Comparison of ENCODE assay signal across 9 cellular contexts in the genomic region with DNA sequence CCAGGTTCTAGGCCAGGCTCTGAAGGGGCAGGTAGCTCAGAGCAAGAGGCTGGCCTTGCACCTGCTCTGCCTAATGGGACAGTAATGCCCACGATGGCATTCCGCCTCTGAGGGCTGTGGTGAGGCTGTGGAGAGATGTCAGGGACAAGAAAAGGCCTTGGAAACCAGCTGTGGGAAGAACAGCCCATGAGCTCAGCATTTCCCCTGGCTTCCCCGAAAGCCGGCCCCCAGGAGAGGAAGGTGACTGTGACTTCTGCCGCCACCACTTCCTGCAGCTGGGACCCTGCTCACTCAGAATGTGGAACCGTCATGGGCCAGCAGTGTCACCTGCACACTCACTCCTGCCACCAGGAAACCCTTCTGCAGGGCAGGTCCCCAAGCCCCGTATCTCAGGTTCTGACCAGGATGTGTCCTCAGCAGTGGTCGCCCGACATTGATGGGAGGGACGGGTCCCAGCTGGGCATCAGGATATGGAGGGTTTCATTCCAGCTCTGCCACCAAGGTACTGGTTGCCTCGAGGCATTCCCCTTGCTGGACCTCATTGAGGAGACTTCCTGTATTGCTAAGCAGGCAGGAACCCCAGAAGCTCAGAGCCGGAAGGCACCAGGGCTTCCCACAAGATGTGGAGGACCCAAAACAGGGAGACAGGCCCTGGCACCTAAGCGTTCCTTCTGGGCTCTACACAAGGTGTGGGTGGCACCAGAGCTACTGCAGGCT. TPM values are rescaled to one million over a fixed set of nuclear protein-coding genes. Genes with fewer than 3 reads are reported as not detected.
A peak's percentile ranks its signal among the peaks of the same experiment; 100 is the strongest.
DNase-seq lines count a peak whose midpoint lies in the region; ATAC-seq and TF ChIP-seq lines count a peak whose summit lies in the region.
"Had no signal": no experiment of that assay in that cellular context is flagged by ENCODE, and none has a peak within 500 bp of the region (broad histone marks: within the 10 kb centered on the region; RNA-seq: fewer than 3 reads in every experiment).

No MANE protein-coding gene starts in this region.

- POLR2A ChIA-PET in A673 (lab: Charles Lee; ENCODE audit: low non-redundant PET), result no interaction called here

- peak in 1 of 6 experiments; percentile 8 for TF ChIP-seq CTCF in Peyer's patch (IDR thresholded peaks at IDR 0.05)
- no peak for TF ChIP-seq CTCF in A673 (conservative IDR thresholded peaks at IDR 0.05; ENCODE audit: low read depth, low read length)

- ATAC-seq in Right ventricle myocardium superior (ENCODE audit: poor library complexity) (peak; percentile 20), Right ventricle myocardium inferior (no peak)

- peak overlapping the region; percentile 36 to 83 (median 64) for H3K27ac ChIP-seq in Peyer's patch
- H3K27ac ChIP-seq in A673 (ENCODE audit: low read depth, low read length, poor library complexity, severe bottlenecking), result no peak overlapping the region

- intact Hi-C loops in Right ventricle myocardium superior (cut with DNase I), result no loop called here
- intact Hi-C loops in Right ventricle myocardium inferior (cut with DNase I), result no loop called here
- intact Hi-C loops in A673 (cut with micrococcal nuclease; ENCODE audit: unreplicated experiment), result no loop called here

- TF ChIP-seq POLR2A in Peyer's patch (IDR thresholded peaks at IDR 0.05), result no peak

- peak; percentile 61 for DNase-seq in Right ventricle myocardium superior
- no peak for DNase-seq in Right ventricle myocardium inferior (ENCODE audit: missing footprints)
- DNase-seq in Peyer's patch, result peak in 2 of 3 donors; percentile 93 to 94
- peak; percentile 74 for DNase-seq in activated naive CD4-positive, alpha-beta T cell treated with anti-CD3 and anti-CD28 coated beads, Interleukin-2, amount 50 U/mL, for 16 hours
- DNase-seq in stimulated activated CD4-positive, alpha-beta T cell treated with anti-CD3 and anti-CD28 coated beads, Interleukin-4, amount 100 ng/mL, for 1 hour, result peak; percentile 74
- no peak for DNase-seq in cortex of kidney (lab: John Stamatoyannopoulos, UW)
- DNase-seq in A673 (ENCODE audit: low spot score), result no peak
- no peak for DNase-seq in EL

- H3K4me3 ChIP-seq in Peyer's patch (peak overlapping the region in 1 of 4 donors; percentile 21), A673 (ENCODE audit: low read depth, low read length, poor library complexity, severe bottlenecking) (no peak overlapping the region)

- no TSS peak for BruUV-seq in A673 (replicated peaks; lab: Mats Ljungman, UMichigan)

- H3K36me3 ChIP-seq in Peyer's patch (no peaks in the 10 kb centered on the region), A673 (ENCODE audit: insufficient read depth, low read length, poor library complexity, severe bottlenecking) (no peaks in the 10 kb centered on the region)

- CTCF ChIA-PET in A673 (lab: Charles Lee), result no interaction called here

- H3K27me3 ChIP-seq in Peyer's patch (no peaks in the 10 kb centered on the region), A673 (replicated peaks; ENCODE audit: insufficient read depth, low read depth, low read length, poor library complexity) (no peaks in the 10 kb centered on the region)

- H3K4me1 ChIP-seq in Peyer's patch, result peaks cover 0 to 52% (median 30%) of the 10 kb centered on the region in 4 donors
- peaks cover 27% of the 10 kb centered on the region for H3K4me1 ChIP-seq in A673 (ENCODE audit: insufficient read depth, low read length, poor library complexity, severe bottlenecking)

- H3K9me3 ChIP-seq in Peyer's patch (no peaks in the 10 kb centered on the region), A673 (ENCODE audit: low read depth, low read length, poor library complexity, severe bottlenecking) (no peaks in the 10 kb centered on the region)

RNA-seq across cellular contexts. Expression of a gene that starts 30.7 kb away (rescaled TPM):
- total RNA-seq in Right ventricle myocardium superior (1.2 TPM), Right ventricle myocardium inferior (1.6 TPM), Peyer's patch (10 to 100 TPM in 1 of 4 donors, 1 to 10 TPM in 3; 1.5 to 42.9 (median 1.6) TPM), A673 (2021) (0.45 and 1.4 TPM in 2 replicates)

RNA-seq across cellular contexts. Expression of a gene that starts 35.6 kb away (rescaled TPM):
- total RNA-seq in Right ventricle myocardium superior (0.51 TPM), Right ventricle myocardium inferior (0.24 TPM), Peyer's patch (1 to 10 TPM in 3 of 4 donors, under 1 TPM in 1; 0.88 to 6.6 (median 3.3) TPM), A673 (2021) (not detected in 2 replicates)
- total RNA-seq: T-helper 2 cell treated with Interferon-gamma antibody and Interleukin-4, amounts not matched to agents 100 ng/mL and 5 ng/mL, for 36 hours had no signal

RNA-seq across cellular contexts. Expression of a gene that starts 57.9 kb away (rescaled TPM):
- total RNA-seq in Right ventricle myocardium superior, result 44.6 TPM
- 47.7 TPM for total RNA-seq in Right ventricle myocardium inferior
- 10 to 100 TPM; 22.3 to 39.6 (median 32.6) TPM for total RNA-seq in Peyer's patch
- 72.5 and 74.7 TPM in 2 replicates for total RNA-seq in A673 (2021)

Comparison
In these comparisons a context has a peak if more than half of its experiments do, and no peak if none do; other contexts are left out.
1. DNase-seq: peak in Right ventricle myocardium superior (single experiment), Peyer's patch (2 of 3), activated naive CD4-positive, alpha-beta T cell treated with anti-CD3 and anti-CD28 coated beads, Interleukin-2, amount 50 U/mL, for 16 hours (single experiment) and stimulated activated CD4-positive, alpha-beta T cell treated with anti-CD3 and anti-CD28 coated beads, Interleukin-4, amount 100 ng/mL, for 1 hour (single experiment); none in Right ventricle myocardium inferior (single experiment), cortex of kidney (single experiment), A673 (single experiment) and EL (single experiment).